Comparison of ENCODE assay signal across 8 cellular contexts in genomic region chr16:2203119-2203688, GRCh38. TPM values are rescaled to one million over a fixed set of nuclear protein-coding genes. Genes with fewer than 3 reads are reported as not detected.
DNase-seq lines count a peak whose midpoint lies in the region; ATAC-seq, FAIRE-seq and TF ChIP-seq lines count a peak whose summit lies in the region.
"Not testable (repeated sequence)": the region's sequence is repeated elsewhere in the genome, so short reads cannot be mapped to it uniquely, and the experiment has no call there.

No MANE protein-coding gene starts in this region.

- not testable (repeated sequence) for H3K27ac ChIP-seq in A549; GM23338 (ENCODE audit: low read depth); endodermal cell (ENCODE audit: low read depth, low read length)

- not testable (repeated sequence) for TF ChIP-seq EP300 in A549 (IDR thresholded peaks at IDR 0.05)

- not testable (repeated sequence) for ATAC-seq in A549; GM23338; activated T-cell treated with anti-CD3 and anti-CD28 coated beads, Interleukin-2, amount 50 U/mL, for 72 hours (replicated peaks in 1 of 2); activated naive CD8-positive, alpha-beta T cell treated with anti-CD3 and anti-CD28 coated beads, Interleukin-2, amount 10 ng/mL, durations not matched to agents 7 days and 5 days (ENCODE audit: low read depth); natural killer cell; stimulated activated effector memory CD8-positive, alpha-beta T cell treated with anti-CD3 and anti-CD28 coated beads, Interleukin-12 subunit alpha, Interleukin-12 subunit beta, amount 100 ng/mL, for 72 hours

- DNase-seq in A549 (ENCODE audit: low read depth in 1 of 2, low spot score in 1 of 2); GM23338 (ENCODE audit: low spot score); activated CD4-positive, alpha-beta T cell treated with anti-CD3 and anti-CD28 coated beads, Interleukin-2, amount 10 ng/mL, durations not matched to agents 24 days and 14 days; activated T-cell treated with anti-CD3 and anti-CD28 coated beads, Interleukin-2, amount 50 U/mL, for 72 hours; activated naive CD8-positive, alpha-beta T cell treated with anti-CD3 and anti-CD28 coated beads, Interleukin-2, amount 10 ng/mL, durations not matched to agents 7 days and 5 days; endodermal cell; natural killer cell; stimulated activated effector memory CD8-positive, alpha-beta T cell treated with anti-CD3 and anti-CD28 coated beads, Interleukin-12 subunit alpha, Interleukin-12 subunit beta, amount 100 ng/mL, for 72 hours (ENCODE audit: low spot score in 2 of 2): not testable (repeated sequence)

- intact Hi-C loops in activated CD4-positive, alpha-beta T cell treated with anti-CD3 and anti-CD28 coated beads, Interleukin-2, amount 10 ng/mL, durations not matched to agents 24 days and 14 days (cut with micrococcal nuclease); natural killer cell (cut with micrococcal nuclease): not testable (repeated sequence)

- not testable (repeated sequence) for H3K9me3 ChIP-seq in A549; endodermal cell (ENCODE audit: control insufficient read depth, low read length)

- H3K36me3 ChIP-seq in GM23338 (ENCODE audit: insufficient read depth); endodermal cell (ENCODE audit: control insufficient read depth, insufficient read depth, low read length): not testable (repeated sequence)

- CTCF ChIA-PET in A549 (lab: Yijun Ruan, JAX) = interaction anchor here (1.2 to 2.6 kb wide), 2 partner anchors 9 to 137 kb away, joined by 4 to 25 read pairs; partner anchors contain the start of gene ABCA3

- peaks cover 29% of the 10 kb centered on the region for H3K27me3 ChIP-seq in GM23338 (ENCODE audit: insufficient read depth)
- peaks cover 24% of the 10 kb centered on the region for H3K27me3 ChIP-seq in endodermal cell (ENCODE audit: control insufficient read depth, insufficient read depth, low read length, poor library complexity, severe bottlenecking)

- not testable (repeated sequence) for TF ChIP-seq CTCF in A549 (IDR thresholded peaks at IDR 0.05); GM23338 (conservative IDR thresholded peaks at IDR 0.05; ENCODE audit: low read depth in 2 of 2); endodermal cell (conservative IDR thresholded peaks at IDR 0.05); natural killer cell (IDR thresholded peaks at IDR 0.05)

- H3K4me3 Mint-ChIP-seq in GM23338 (peak overlapping the region; percentile 7; the same call in 1 of the 3 replicates), endodermal cell (peak overlapping the region; percentile 68), natural killer cell (peak overlapping the region; percentile 82)
- peak overlapping the region; percentile 90 for H3K4me3 Mint-ChIP-seq in activated CD4-positive, alpha-beta T cell treated with anti-CD3 and anti-CD28 coated beads, Interleukin-2, amount 10 ng/mL, durations not matched to agents 24 days and 14 days
- H3K4me3 Mint-ChIP-seq in activated T-cell treated with anti-CD3 and anti-CD28 coated beads, Interleukin-2, amount 50 U/mL, for 72 hours = peak overlapping the region; percentile 53 to 89
- H3K4me3 Mint-ChIP-seq in activated naive CD8-positive, alpha-beta T cell treated with anti-CD3 and anti-CD28 coated beads, Interleukin-2, amount 10 ng/mL, durations not matched to agents 7 days and 5 days = peak overlapping the region; percentile 5
- peak overlapping the region; percentile 75 for H3K4me3 Mint-ChIP-seq in stimulated activated effector memory CD8-positive, alpha-beta T cell treated with anti-CD3 and anti-CD28 coated beads, Interleukin-12 subunit alpha, Interleukin-12 subunit beta, amount 100 ng/mL, for 72 hours

- H3K9me3 Mint-ChIP-seq in GM23338; activated CD4-positive, alpha-beta T cell treated with anti-CD3 and anti-CD28 coated beads, Interleukin-2, amount 10 ng/mL, durations not matched to agents 24 days and 14 days; activated T-cell treated with anti-CD3 and anti-CD28 coated beads, Interleukin-2, amount 50 U/mL, for 72 hours; activated naive CD8-positive, alpha-beta T cell treated with anti-CD3 and anti-CD28 coated beads, Interleukin-2, amount 10 ng/mL, durations not matched to agents 7 days and 5 days; endodermal cell; natural killer cell; stimulated activated effector memory CD8-positive, alpha-beta T cell treated with anti-CD3 and anti-CD28 coated beads, Interleukin-12 subunit alpha, Interleukin-12 subunit beta, amount 100 ng/mL, for 72 hours: not testable (repeated sequence)

- not testable (repeated sequence) for FAIRE-seq in A549 (lab: Jason Lieb, UNC)

- H3F3A ChIP-seq in GM23338 (replicated peaks; ENCODE audit: low read depth) = not testable (repeated sequence)

- not testable (repeated sequence) for H2AFZ ChIP-seq in GM23338

- POLR2A ChIA-PET in A549 (lab: Yijun Ruan, JAX) = interaction anchor here (0.8 to 1.6 kb wide), 2 partner anchors 12 to 48 kb away, joined by 3 to 8 read pairs; partner anchors contain the start of genes PGP and TRAF7
- POLR2A ChIA-PET in activated naive CD8-positive, alpha-beta T cell treated with anti-CD3 and anti-CD28 coated beads, Interleukin-2, amount 10 ng/mL, durations not matched to agents 7 days and 5 days (lab: Charles Lee) = interaction anchor here (1.0 kb wide), 1 partner anchor 48 kb away, joined by 5 read pairs; the partner anchor contains the start of gene TRAF7

- not testable (repeated sequence) for H3K9me2 ChIP-seq in GM23338 (ENCODE audit: insufficient read depth)

- H3K4me1 Mint-ChIP-seq in GM23338 (peaks cover 13% of the 10 kb centered on the region), natural killer cell (peaks cover 19 to 28% of the 10 kb centered on the region in 2 donors)
- H3K4me1 Mint-ChIP-seq in activated CD4-positive, alpha-beta T cell treated with anti-CD3 and anti-CD28 coated beads, Interleukin-2, amount 10 ng/mL, durations not matched to agents 24 days and 14 days = peaks cover 15% of the 10 kb centered on the region
- H3K4me1 Mint-ChIP-seq in activated T-cell treated with anti-CD3 and anti-CD28 coated beads, Interleukin-2, amount 50 U/mL, for 72 hours (ENCODE audit: low read depth) = peaks cover 23% of the 10 kb centered on the region
- peaks cover 14% of the 10 kb centered on the region for H3K4me1 Mint-ChIP-seq in activated naive CD8-positive, alpha-beta T cell treated with anti-CD3 and anti-CD28 coated beads, Interleukin-2, amount 10 ng/mL, durations not matched to agents 7 days and 5 days
- not testable (repeated sequence) for H3K4me1 Mint-ChIP-seq in endodermal cell
- peaks cover 31% of the 10 kb centered on the region for H3K4me1 Mint-ChIP-seq in stimulated activated effector memory CD8-positive, alpha-beta T cell treated with anti-CD3 and anti-CD28 coated beads, Interleukin-12 subunit alpha, Interleukin-12 subunit beta, amount 100 ng/mL, for 72 hours

- TF ChIP-seq POLR2A in A549 (IDR thresholded peaks at IDR 0.05; ENCODE audit: low read length) = not testable (repeated sequence)

- H4K20me1 ChIP-seq in GM23338 (replicated peaks; ENCODE audit: insufficient read depth) = not testable (repeated sequence)

- WGBS in A549 (ENCODE audit: missing lambda C conversion rate) = 93% methylated on average over 8 of the region's 8 CpGs
- 95 to 100% methylated on average over 2 to 5 of the region's 8 CpGs for WGBS in endodermal cell (ENCODE audit: insufficient coverage in 1 of 2, insufficient read length in 1 of 2), 2 experiments

- H3K27me3 Mint-ChIP-seq in GM23338 (ENCODE audit: insufficient read depth, low read depth, poor library complexity) = peaks cover 32% of the 10 kb centered on the region
- H3K27me3 Mint-ChIP-seq in activated CD4-positive, alpha-beta T cell treated with anti-CD3 and anti-CD28 coated beads, Interleukin-2, amount 10 ng/mL, durations not matched to agents 24 days and 14 days = peaks cover 18% of the 10 kb centered on the region
- not testable (repeated sequence) for H3K27me3 Mint-ChIP-seq in activated T-cell treated with anti-CD3 and anti-CD28 coated beads, Interleukin-2, amount 50 U/mL, for 72 hours (ENCODE audit: low read depth)
- peaks cover 13% of the 10 kb centered on the region for H3K27me3 Mint-ChIP-seq in activated naive CD8-positive, alpha-beta T cell treated with anti-CD3 and anti-CD28 coated beads, Interleukin-2, amount 10 ng/mL, durations not matched to agents 7 days and 5 days
- H3K27me3 Mint-ChIP-seq in endodermal cell (ENCODE audit: insufficient read depth) = peaks cover 49% of the 10 kb centered on the region
- peaks cover 8 to 10% of the 10 kb centered on the region in 2 donors for H3K27me3 Mint-ChIP-seq in natural killer cell (ENCODE audit: low read depth in 2 of 2)

- not testable (repeated sequence) for TF ChIP-seq RAD21 in A549 (conservative IDR thresholded peaks at IDR 0.05 in 1 of 2, IDR thresholded peaks at IDR 0.05 in 1 of 2)

- H3K36me3 Mint-ChIP-seq in GM23338 (ENCODE audit: low read depth) = peaks cover 14% of the 10 kb centered on the region
- H3K36me3 Mint-ChIP-seq in activated CD4-positive, alpha-beta T cell treated with anti-CD3 and anti-CD28 coated beads, Interleukin-2, amount 10 ng/mL, durations not matched to agents 24 days and 14 days (ENCODE audit: low read depth) = peaks cover 13% of the 10 kb centered on the region
- H3K36me3 Mint-ChIP-seq in activated T-cell treated with anti-CD3 and anti-CD28 coated beads, Interleukin-2, amount 50 U/mL, for 72 hours (ENCODE audit: insufficient read depth in 2 of 2); activated naive CD8-positive, alpha-beta T cell treated with anti-CD3 and anti-CD28 coated beads, Interleukin-2, amount 10 ng/mL, durations not matched to agents 7 days and 5 days; natural killer cell: not testable (repeated sequence)
- peaks cover 18% of the 10 kb centered on the region for H3K36me3 Mint-ChIP-seq in endodermal cell (ENCODE audit: low read depth)
- peaks cover 20% of the 10 kb centered on the region for H3K36me3 Mint-ChIP-seq in stimulated activated effector memory CD8-positive, alpha-beta T cell treated with anti-CD3 and anti-CD28 coated beads, Interleukin-12 subunit alpha, Interleukin-12 subunit beta, amount 100 ng/mL, for 72 hours

- not testable (repeated sequence) for H3K27ac Mint-ChIP-seq in GM23338; endodermal cell; stimulated activated effector memory CD8-positive, alpha-beta T cell treated with anti-CD3 and anti-CD28 coated beads, Interleukin-12 subunit alpha, Interleukin-12 subunit beta, amount 100 ng/mL, for 72 hours
- H3K27ac Mint-ChIP-seq in activated CD4-positive, alpha-beta T cell treated with anti-CD3 and anti-CD28 coated beads, Interleukin-2, amount 10 ng/mL, durations not matched to agents 24 days and 14 days = peak overlapping the region; percentile 26
- peak overlapping the region; percentile 62 for H3K27ac Mint-ChIP-seq in activated T-cell treated with anti-CD3 and anti-CD28 coated beads, Interleukin-2, amount 50 U/mL, for 72 hours
- peak overlapping the region; percentile 21 for H3K27ac Mint-ChIP-seq in activated naive CD8-positive, alpha-beta T cell treated with anti-CD3 and anti-CD28 coated beads, Interleukin-2, amount 10 ng/mL, durations not matched to agents 7 days and 5 days
- peak overlapping the region in 1 of 2 donors; percentile 80 for H3K27ac Mint-ChIP-seq in natural killer cell

- H3K4me3 ChIP-seq in A549; GM23338; endodermal cell (ENCODE audit: low read length): not testable (repeated sequence)

- H3K9ac ChIP-seq in endodermal cell (ENCODE audit: extremely low read depth, low read length, poor library complexity, severe bottlenecking) = not testable (repeated sequence)

- not testable (repeated sequence) for H3K4me2 ChIP-seq in A549, GM23338

- not testable (repeated sequence) for H3K4me1 ChIP-seq in A549; GM23338 (ENCODE audit: insufficient read depth); endodermal cell (ENCODE audit: control insufficient read depth, insufficient read depth, low read length)

- H3K79me2 ChIP-seq in GM23338 (replicated peaks; ENCODE audit: insufficient read depth) = not testable (repeated sequence)

RNA-seq across cellular contexts. Expression of gene MLST8, which starts 2.0 kb away (rescaled TPM):
- polyA plus RNA-seq in A549 (2011; rRNA removed) = 46.8 and 49.5 TPM in 2 replicates
- polyA plus RNA-seq in A549 (2012; cell fraction: cytosol; rRNA removed) = 104 and 110 TPM in 2 replicates
- 151 and 193 TPM in 2 replicates for polyA plus RNA-seq in A549 (2012; cell fraction: nucleus; rRNA removed)
- 48.4 to 53.9 TPM (median 50.4 TPM) in 3 replicates for polyA plus RNA-seq in A549 (2017; fragmentation: RNase III; extraction: RNeasy Plus Mini Kit Qiagen cat#74134 plus additional on column Dnase treatment)
- 56.8 and 69.3 TPM in 2 replicates for polyA minus RNA-seq in A549 (2011; rRNA and poly(A)+ RNA removed)
- 98.1 and 138 TPM in 2 replicates for total RNA-seq in GM23338 (2014; rRNA removed; shearing (Covaris generic))
- polyA plus RNA-seq in GM23338 (2016; fragmentation: Nextera tagmentation; extraction: Ambion mirVana) = 55.3 and 58.8 TPM in 2 replicates
- 65.2 and 70.3 TPM in 2 replicates for total RNA-seq in activated CD4-positive, alpha-beta T cell treated with anti-CD3 and anti-CD28 coated beads, Interleukin-2, amount 10 ng/mL, durations not matched to agents 24 days and 14 days
- total RNA-seq in activated T-cell treated with anti-CD3 and anti-CD28 coated beads, Interleukin-2, amount 50 U/mL, for 72 hours = 10 to 100 TPM; 54.9 to 65.6 TPM
- total RNA-seq in activated naive CD8-positive, alpha-beta T cell treated with anti-CD3 and anti-CD28 coated beads, Interleukin-2, amount 10 ng/mL, durations not matched to agents 7 days and 5 days = 10 to 100 TPM; 32.1 to 33.1 TPM
- 10 to 100 TPM; 60.3 to 70.8 TPM for total RNA-seq in endodermal cell
- polyA plus RNA-seq in endodermal cell (2013, experiment 1 of 2) = 64.9 TPM
- 61.5 TPM for polyA plus RNA-seq in endodermal cell (2013, experiment 2 of 2)
- total RNA-seq in natural killer cell = 10 to 100 TPM; 19.7 to 30.2 (median 27.8) TPM

RNA-seq across cellular contexts. Expression of gene CASKIN1, which starts 6.8 kb away (rescaled TPM):
- polyA plus RNA-seq in A549 (2011; rRNA removed) = 0.13 and 0.27 TPM in 2 replicates
- polyA plus RNA-seq in A549 (2012; cell fraction: cytosol; rRNA removed) = 0.75 and 1.2 TPM in 2 replicates
- polyA plus RNA-seq in A549 (2012; cell fraction: nucleus; rRNA removed) = 4.4 and 5.5 TPM in 2 replicates
- polyA plus RNA-seq in A549 (2017; fragmentation: RNase III; extraction: RNeasy Plus Mini Kit Qiagen cat#74134 plus additional on column Dnase treatment) = 0.72 to 1.0 TPM (median 0.87 TPM) in 3 replicates
- 0.58 and 0.95 TPM in 2 replicates for polyA minus RNA-seq in A549 (2011; rRNA and poly(A)+ RNA removed)
- 2.4 and 6.2 TPM in 2 replicates for total RNA-seq in GM23338 (2014; rRNA removed; shearing (Covaris generic))
- polyA plus RNA-seq in GM23338 (2016; fragmentation: Nextera tagmentation; extraction: Ambion mirVana) = 1.0 TPM in 2 replicates
- 2.2 and 2.3 TPM in 2 replicates for total RNA-seq in activated CD4-positive, alpha-beta T cell treated with anti-CD3 and anti-CD28 coated beads, Interleukin-2, amount 10 ng/mL, durations not matched to agents 24 days and 14 days
- 1 to 10 TPM in 1 of 2 donors, under 1 TPM in 1; 0.89 to 2.1 TPM for total RNA-seq in activated T-cell treated with anti-CD3 and anti-CD28 coated beads, Interleukin-2, amount 50 U/mL, for 72 hours
- 1 to 10 TPM in 1 of 2 experiments, under 1 TPM in 1; 0.88 to 1.1 TPM for total RNA-seq in activated naive CD8-positive, alpha-beta T cell treated with anti-CD3 and anti-CD28 coated beads, Interleukin-2, amount 10 ng/mL, durations not matched to agents 7 days and 5 days
- 1 to 10 TPM; 8.2 to 9.7 TPM for total RNA-seq in endodermal cell
- 11.9 TPM for polyA plus RNA-seq in endodermal cell (2013, experiment 1 of 2)
- polyA plus RNA-seq in endodermal cell (2013, experiment 2 of 2) = 9.7 TPM
- total RNA-seq in natural killer cell = not detected

RNA-seq across cellular contexts. Expression of gene BRICD5, which starts 7.5 kb away (rescaled TPM):
- polyA plus RNA-seq in A549 (2011; rRNA removed) (2.0 and 3.1 TPM in 2 replicates), A549 (2017; fragmentation: RNase III; extraction: RNeasy Plus Mini Kit Qiagen cat#74134 plus additional on column Dnase treatment) (7.4 to 11.6 TPM (median 9.1 TPM) in 3 replicates), GM23338 (2016; fragmentation: Nextera tagmentation; extraction: Ambion mirVana) (4.8 and 6.3 TPM in 2 replicates)
- 6.3 TPM in 2 replicates for polyA plus RNA-seq in A549 (2012; cell fraction: cytosol; rRNA removed)
- polyA plus RNA-seq in A549 (2012; cell fraction: nucleus; rRNA removed) = 65.9 and 71.3 TPM in 2 replicates
- 0.54 and 1.9 TPM in 2 replicates for polyA minus RNA-seq in A549 (2011; rRNA and poly(A)+ RNA removed)
- 3.8 and 5.3 TPM in 2 replicates for total RNA-seq in GM23338 (2014; rRNA removed; shearing (Covaris generic))
- total RNA-seq in activated CD4-positive, alpha-beta T cell treated with anti-CD3 and anti-CD28 coated beads, Interleukin-2, amount 10 ng/mL, durations not matched to agents 24 days and 14 days = 22.2 and 23.1 TPM in 2 replicates
- 10 to 100 TPM; 12.8 to 14.4 TPM for total RNA-seq in activated T-cell treated with anti-CD3 and anti-CD28 coated beads, Interleukin-2, amount 50 U/mL, for 72 hours
- total RNA-seq in activated naive CD8-positive, alpha-beta T cell treated with anti-CD3 and anti-CD28 coated beads, Interleukin-2, amount 10 ng/mL, durations not matched to agents 7 days and 5 days = 10 to 100 TPM; 17.3 to 18.4 TPM
- total RNA-seq in endodermal cell (10 to 100 TPM in 1 of 2 donors, 1 to 10 TPM in 1; 7.7 to 15.0 TPM), natural killer cell (1 to 10 TPM; 3.2 to 5.2 (median 3.6) TPM)
- 17.3 TPM for polyA plus RNA-seq in endodermal cell (2013, experiment 1 of 2)
- 15.4 TPM for polyA plus RNA-seq in endodermal cell (2013, experiment 2 of 2)

RNA-seq across cellular contexts. Expression of gene PGP, which starts 11.4 kb away (rescaled TPM):
- polyA plus RNA-seq in A549 (2011; rRNA removed) (13.9 and 15.0 TPM in 2 replicates), A549 (2017; fragmentation: RNase III; extraction: RNeasy Plus Mini Kit Qiagen cat#74134 plus additional on column Dnase treatment) (27.7 to 33.7 TPM (median 31.9 TPM) in 3 replicates), GM23338 (2016; fragmentation: Nextera tagmentation; extraction: Ambion mirVana) (44.4 and 52.1 TPM in 2 replicates)
- 37.0 and 52.9 TPM in 2 replicates for polyA plus RNA-seq in A549 (2012; cell fraction: cytosol; rRNA removed)
- polyA plus RNA-seq in A549 (2012; cell fraction: nucleus; rRNA removed) = 67.6 and 101 TPM in 2 replicates
- 7.6 TPM in 2 replicates for polyA minus RNA-seq in A549 (2011; rRNA and poly(A)+ RNA removed)
- 59.3 and 80.3 TPM in 2 replicates for total RNA-seq in GM23338 (2014; rRNA removed; shearing (Covaris generic))
- total RNA-seq in activated CD4-positive, alpha-beta T cell treated with anti-CD3 and anti-CD28 coated beads, Interleukin-2, amount 10 ng/mL, durations not matched to agents 24 days and 14 days = 38.7 and 38.9 TPM in 2 replicates
- 10 to 100 TPM; 12.1 to 12.6 TPM for total RNA-seq in activated T-cell treated with anti-CD3 and anti-CD28 coated beads, Interleukin-2, amount 50 U/mL, for 72 hours
- 10 to 100 TPM; 22.6 to 23.2 TPM for total RNA-seq in activated naive CD8-positive, alpha-beta T cell treated with anti-CD3 and anti-CD28 coated beads, Interleukin-2, amount 10 ng/mL, durations not matched to agents 7 days and 5 days
- total RNA-seq in endodermal cell (10 to 100 TPM; 31.0 to 32.0 TPM), natural killer cell (10 to 100 TPM in 2 of 3 donors, 1 to 10 TPM in 1; 9.7 to 12.8 (median 12.4) TPM)
- polyA plus RNA-seq in endodermal cell (2013, experiment 1 of 2) = 32.6 TPM
- polyA plus RNA-seq in endodermal cell (2013, experiment 2 of 2) = 31.5 TPM

RNA-seq across cellular contexts. Expression of gene E4F1, which starts 20.2 kb away (rescaled TPM):
- polyA plus RNA-seq in A549 (2011; rRNA removed) (10.4 and 11.0 TPM in 2 replicates), A549 (2017; fragmentation: RNase III; extraction: RNeasy Plus Mini Kit Qiagen cat#74134 plus additional on column Dnase treatment) (22.0 to 24.4 TPM (median 23.3 TPM) in 3 replicates), GM23338 (2016; fragmentation: Nextera tagmentation; extraction: Ambion mirVana) (22.6 and 22.7 TPM in 2 replicates)
- 39.5 and 43.4 TPM in 2 replicates for polyA plus RNA-seq in A549 (2012; cell fraction: cytosol; rRNA removed)
- polyA plus RNA-seq in A549 (2012; cell fraction: nucleus; rRNA removed) = 164 and 278 TPM in 2 replicates
- 7.4 and 9.8 TPM in 2 replicates for polyA minus RNA-seq in A549 (2011; rRNA and poly(A)+ RNA removed)
- total RNA-seq in GM23338 (2014; rRNA removed; shearing (Covaris generic)) = 42.0 and 45.5 TPM in 2 replicates
- total RNA-seq in activated CD4-positive, alpha-beta T cell treated with anti-CD3 and anti-CD28 coated beads, Interleukin-2, amount 10 ng/mL, durations not matched to agents 24 days and 14 days = 33.4 and 34.7 TPM in 2 replicates
- total RNA-seq in activated T-cell treated with anti-CD3 and anti-CD28 coated beads, Interleukin-2, amount 50 U/mL, for 72 hours = 10 to 100 TPM; 22.1 to 24.3 TPM
- 10 to 100 TPM; 34.1 to 34.8 TPM for total RNA-seq in activated naive CD8-positive, alpha-beta T cell treated with anti-CD3 and anti-CD28 coated beads, Interleukin-2, amount 10 ng/mL, durations not matched to agents 7 days and 5 days
- total RNA-seq in endodermal cell (10 to 100 TPM; 24.5 to 29.6 TPM), natural killer cell (10 to 100 TPM; 43.6 to 45.7 (median 45.7) TPM)
- 25.0 TPM for polyA plus RNA-seq in endodermal cell (2013, experiment 1 of 2)
- 18.9 TPM for polyA plus RNA-seq in endodermal cell (2013, experiment 2 of 2)

Comparison
In these comparisons a context has a peak if more than half of its experiments do, and no peak if none do; other contexts are left out.
1. H3K4me3 Mint-ChIP-seq: peak in every context shown above with its lines; median percentile 90 in activated CD4-positive, alpha-beta T cell treated with anti-CD3 and anti-CD28 coated beads, Interleukin-2, amount 10 ng/mL, durations not matched to agents 24 days and 14 days; 82 in natural killer cell; 75 in stimulated activated effector memory CD8-positive, alpha-beta T cell treated with anti-CD3 and anti-CD28 coated beads, Interleukin-12 subunit alpha, Interleukin-12 subunit beta, amount 100 ng/mL, for 72 hours; 71 in activated T-cell treated with anti-CD3 and anti-CD28 coated beads, Interleukin-2, amount 50 U/mL, for 72 hours; 68 in endodermal cell; 7 in GM23338; 5 in activated naive CD8-positive, alpha-beta T cell treated with anti-CD3 and anti-CD28 coated beads, Interleukin-2, amount 10 ng/mL, durations not matched to agents 7 days and 5 days.